In the genomic region with DNA sequence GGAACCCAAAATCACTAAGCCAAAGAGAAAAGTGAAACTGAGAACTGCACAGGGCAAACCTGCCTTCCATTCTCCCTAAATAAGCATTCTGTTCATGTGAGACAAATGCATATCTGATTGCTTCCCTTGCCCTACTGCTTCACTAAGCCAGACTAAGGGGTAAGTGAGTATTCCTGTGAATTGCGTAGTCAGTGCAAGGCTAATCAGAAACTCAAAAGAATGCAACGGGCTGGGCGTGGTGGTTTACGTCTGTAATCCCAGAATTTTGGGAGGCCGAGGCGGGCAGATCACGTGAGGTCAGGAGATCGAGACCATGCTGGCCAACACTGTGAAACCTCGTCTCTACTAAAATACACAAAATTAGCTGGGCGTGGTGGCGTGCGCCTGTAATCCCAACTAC, we compare ENCODE assay signal across 1 cellular context.
TF ChIP-seq lines count a peak whose summit lies in the region.

No MANE protein-coding gene starts in this region.

TF ChIP-seq in HepG2, 621 proteins besides CTCF, POLR2A, EP300 and RAD21:
- TF ChIP-seq RELA (CRISPR knock-in tag; IDR thresholded peaks at IDR 0.05) (no peak), ERF (CRISPR knock-in tag; IDR thresholded peaks at IDR 0.05) (no peak), U2AF2 (IDR thresholded peaks at IDR 0.05; ENCODE audit: low read depth, low read length) (no peak), ZNF775 (CRISPR knock-in tag; IDR thresholded peaks at IDR 0.05; ENCODE audit: borderline replicate concordance) (no peak), ZNF510 (CRISPR knock-in tag; IDR thresholded peaks at IDR 0.05; ENCODE audit: low read depth) (no peak), ZSCAN29 (CRISPR knock-in tag; conservative IDR thresholded peaks at IDR 0.05) (no peak), ZNF781 (CRISPR knock-in tag; IDR thresholded peaks at IDR 0.05; ENCODE audit: borderline replicate concordance, not compliant biosample characterization) (no peak)
- TF ChIP-seq, protein P1, sequence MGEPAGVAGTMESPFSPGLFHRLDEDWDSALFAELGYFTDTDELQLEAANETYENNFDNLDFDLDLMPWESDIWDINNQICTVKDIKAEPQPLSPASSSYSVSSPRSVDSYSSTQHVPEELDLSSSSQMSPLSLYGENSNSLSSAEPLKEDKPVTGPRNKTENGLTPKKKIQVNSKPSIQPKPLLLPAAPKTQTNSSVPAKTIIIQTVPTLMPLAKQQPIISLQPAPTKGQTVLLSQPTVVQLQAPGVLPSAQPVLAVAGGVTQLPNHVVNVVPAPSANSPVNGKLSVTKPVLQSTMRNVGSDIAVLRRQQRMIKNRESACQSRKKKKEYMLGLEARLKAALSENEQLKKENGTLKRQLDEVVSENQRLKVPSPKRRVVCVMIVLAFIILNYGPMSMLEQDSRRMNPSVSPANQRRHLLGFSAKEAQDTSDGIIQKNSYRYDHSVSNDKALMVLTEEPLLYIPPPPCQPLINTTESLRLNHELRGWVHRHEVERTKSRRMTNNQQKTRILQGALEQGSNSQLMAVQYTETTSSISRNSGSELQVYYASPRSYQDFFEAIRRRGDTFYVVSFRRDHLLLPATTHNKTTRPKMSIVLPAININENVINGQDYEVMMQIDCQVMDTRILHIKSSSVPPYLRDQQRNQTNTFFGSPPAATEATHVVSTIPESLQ (CRISPR knock-in tag; conservative IDR thresholded peaks at IDR 0.05): no peak
- TF ChIP-seq, protein P2, sequence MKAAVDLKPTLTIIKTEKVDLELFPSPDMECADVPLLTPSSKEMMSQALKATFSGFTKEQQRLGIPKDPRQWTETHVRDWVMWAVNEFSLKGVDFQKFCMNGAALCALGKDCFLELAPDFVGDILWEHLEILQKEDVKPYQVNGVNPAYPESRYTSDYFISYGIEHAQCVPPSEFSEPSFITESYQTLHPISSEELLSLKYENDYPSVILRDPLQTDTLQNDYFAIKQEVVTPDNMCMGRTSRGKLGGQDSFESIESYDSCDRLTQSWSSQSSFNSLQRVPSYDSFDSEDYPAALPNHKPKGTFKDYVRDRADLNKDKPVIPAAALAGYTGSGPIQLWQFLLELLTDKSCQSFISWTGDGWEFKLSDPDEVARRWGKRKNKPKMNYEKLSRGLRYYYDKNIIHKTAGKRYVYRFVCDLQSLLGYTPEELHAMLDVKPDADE (CRISPR knock-in tag; IDR thresholded peaks at IDR 0.05): no peak
- TF ChIP-seq, protein P3, sequence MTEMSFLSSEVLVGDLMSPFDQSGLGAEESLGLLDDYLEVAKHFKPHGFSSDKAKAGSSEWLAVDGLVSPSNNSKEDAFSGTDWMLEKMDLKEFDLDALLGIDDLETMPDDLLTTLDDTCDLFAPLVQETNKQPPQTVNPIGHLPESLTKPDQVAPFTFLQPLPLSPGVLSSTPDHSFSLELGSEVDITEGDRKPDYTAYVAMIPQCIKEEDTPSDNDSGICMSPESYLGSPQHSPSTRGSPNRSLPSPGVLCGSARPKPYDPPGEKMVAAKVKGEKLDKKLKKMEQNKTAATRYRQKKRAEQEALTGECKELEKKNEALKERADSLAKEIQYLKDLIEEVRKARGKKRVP (CRISPR knock-in tag; IDR thresholded peaks at IDR 0.05): no peak
